8 cellular contexts compared by ENCODE assay signal in genomic region chr17:57130708-57131461, GRCh38. TPM values are rescaled to one million over a fixed set of nuclear protein-coding genes. Genes with fewer than 3 reads are reported as not detected.
A peak's percentile ranks its signal among the peaks of the same experiment; 100 is the strongest.
DNase-seq lines count a peak whose midpoint lies in the region; ATAC-seq and TF ChIP-seq lines count a peak whose summit lies in the region.

No MANE protein-coding gene starts in this region.

- no peaks in the 10 kb centered on the region for H3K4me1 ChIP-seq in Peyer's patch
- H3K4me1 ChIP-seq in suprapubic skin: no peaks in the 10 kb centered on the region

- H3K9me3 ChIP-seq in Peyer's patch: no peaks in the 10 kb centered on the region
- no peaks in the 10 kb centered on the region for H3K9me3 ChIP-seq in suprapubic skin

- no peaks in the 10 kb centered on the region for H3K36me3 ChIP-seq in Peyer's patch
- H3K36me3 ChIP-seq in suprapubic skin: peaks cover 2% of the 10 kb centered on the region

- no peak for ATAC-seq in GM21423 (IDR thresholded peaks at IDR 0.05; ENCODE audit: unreplicated experiment)

- TF ChIP-seq CTCF in Peyer's patch (IDR thresholded peaks at IDR 0.05) (peak; percentile 49 to 93 (median 72)), suprapubic skin (IDR thresholded peaks at IDR 0.05) (peak; percentile 31 to 92)

- 18% methylated on average over 16 of the region's 16 CpGs for WGBS in suprapubic skin

- H3K4me3 ChIP-seq in Peyer's patch (peak overlapping the region in 1 of 4 donors; percentile 21), suprapubic skin (no peak overlapping the region)

- no peak for TF ChIP-seq EP300 in suprapubic skin (IDR thresholded peaks at IDR 0.05)

- H3K27me3 ChIP-seq in Peyer's patch: no peaks in the 10 kb centered on the region
- H3K27me3 ChIP-seq in suprapubic skin: no peaks in the 10 kb centered on the region

- DNase-seq in GM03348 (ENCODE audit: low spot score) (peak; percentile 95), LHCN-M2 (ENCODE audit: low read depth) (peak; percentile 76), Peyer's patch (peak; percentile 84 to 94 (median 86)), fibroblast of the conjunctiva (ENCODE audit: low read depth) (peak; percentile 68), occipital lobe (lab: John Stamatoyannopoulos, UW) (peak; percentile 47), suprapubic skin (ENCODE audit: low spot score in 2 of 2) (peak; percentile 82 to 91)
- peak; percentile 62 to 63 for DNase-seq in activated T-helper 1 cell treated with anti-CD3 and anti-CD28 coated beads, Interleukin-2, amount 50 U/mL, for 16 hours (ENCODE audit: low read depth in 1 of 2, low spot score in 1 of 2)

- no peak for TF ChIP-seq POLR2A in Peyer's patch (IDR thresholded peaks at IDR 0.05)
- no peak for TF ChIP-seq POLR2A in suprapubic skin (IDR thresholded peaks at IDR 0.05)

- H3K27ac ChIP-seq in Peyer's patch (no peak overlapping the region), suprapubic skin (no peak overlapping the region)

RNA-seq across cellular contexts. Expression of gene AKAP1, which starts 45.8 kb away (rescaled TPM):
- total RNA-seq in LHCN-M2 (2014; rRNA removed): 16.6 and 18.7 TPM in 2 replicates
- polyA plus RNA-seq in LHCN-M2 (2012): 5.9 TPM
- 100 to 1,000 TPM; 123 to 203 (median 166) TPM for total RNA-seq in Peyer's patch
- total RNA-seq in occipital lobe: 30.3 TPM
- 10 to 100 TPM; 50.1 to 76.2 (median 56.4) TPM for total RNA-seq in suprapubic skin
